ENCODE assay signal across 10 cellular contexts in genomic region chr15:69554321-69554961, GRCh38.
DNase-seq lines count a peak whose midpoint lies in the region; ATAC-seq and TF ChIP-seq lines count a peak whose summit lies in the region.
"Had no signal": no experiment of that assay in that cellular context is flagged by ENCODE, and none has a peak within 500 bp of the region (broad histone marks: within the 10 kb centered on the region; RNA-seq: fewer than 3 reads in every experiment).

No MANE protein-coding gene starts in this region.

- H3K9me3 Mint-ChIP-seq in WTC11 (peaks cover 16% of the 10 kb centered on the region), progenitor cell of endocrine pancreas (ENCODE audit: low read depth) (peaks cover 13% of the 10 kb centered on the region)
- H3K9me3 Mint-ChIP-seq in activated CD4-positive, alpha-beta T cell treated with anti-CD3 and anti-CD28 coated beads, Interleukin-2, amount 10 ng/mL, durations not matched to agents 7 days and 5 days: peaks cover 17% of the 10 kb centered on the region

- DNase-seq in LoVo (ENCODE audit: low spot score) (peak; percentile 86), NCI-H2196 (lab: John Stamatoyannopoulos, UW; ENCODE audit: unreplicated experiment) (peak; percentile 66), WTC11 (ENCODE audit: low spot score) (no peak), progenitor cell of endocrine pancreas (ENCODE audit: low spot score, unreplicated experiment) (no peak), NCI-H446 (lab: John Stamatoyannopoulos, UW) (no peak)
- no peak for DNase-seq in activated CD4-positive, alpha-beta T cell treated with anti-CD3 and anti-CD28 coated beads, Interleukin-2, amount 10 ng/mL, durations not matched to agents 7 days and 5 days
- DNase-seq in activated CD4-positive, alpha-beta T cell treated with anti-CD3 and anti-CD28 coated beads for 4 hours: no peak
- DNase-seq: cortex of kidney, KBM-7 had no signal

- TF ChIP-seq CTCF in WTC11 (IDR thresholded peaks at IDR 0.05) (no peak), progenitor cell of endocrine pancreas (IDR thresholded peaks at IDR 0.05; ENCODE audit: unreplicated experiment) (no peak)

- peaks cover 49% of the 10 kb centered on the region for H3K4me1 Mint-ChIP-seq in WTC11
- peaks cover 64% of the 10 kb centered on the region for H3K4me1 Mint-ChIP-seq in progenitor cell of endocrine pancreas (ENCODE audit: low read depth)
- no peaks in the 10 kb centered on the region for H3K4me1 Mint-ChIP-seq in activated CD4-positive, alpha-beta T cell treated with anti-CD3 and anti-CD28 coated beads, Interleukin-2, amount 10 ng/mL, durations not matched to agents 7 days and 5 days

- H3K4me3 Mint-ChIP-seq in WTC11: no peak overlapping the region
- no peak overlapping the region for H3K4me3 Mint-ChIP-seq in progenitor cell of endocrine pancreas (ENCODE audit: low read depth)
- no peak overlapping the region for H3K4me3 Mint-ChIP-seq in activated CD4-positive, alpha-beta T cell treated with anti-CD3 and anti-CD28 coated beads, Interleukin-2, amount 10 ng/mL, durations not matched to agents 7 days and 5 days

- H3K36me3 Mint-ChIP-seq in WTC11 (peaks cover 8% of the 10 kb centered on the region), progenitor cell of endocrine pancreas (ENCODE audit: insufficient read depth) (peaks cover 14% of the 10 kb centered on the region)
- peaks cover 2% of the 10 kb centered on the region for H3K36me3 Mint-ChIP-seq in activated CD4-positive, alpha-beta T cell treated with anti-CD3 and anti-CD28 coated beads, Interleukin-2, amount 10 ng/mL, durations not matched to agents 7 days and 5 days (ENCODE audit: low read depth)

- H3K27ac Mint-ChIP-seq in WTC11 (no peak overlapping the region), progenitor cell of endocrine pancreas (peak overlapping the region; percentile 65)
- H3K27ac Mint-ChIP-seq in activated CD4-positive, alpha-beta T cell treated with anti-CD3 and anti-CD28 coated beads, Interleukin-2, amount 10 ng/mL, durations not matched to agents 7 days and 5 days: no peak overlapping the region

- POLR2A ChIA-PET in WTC11 (lab: Charles Lee): no interaction called here
- POLR2A ChIA-PET in activated CD4-positive, alpha-beta T cell treated with anti-CD3 and anti-CD28 coated beads, Interleukin-2, amount 10 ng/mL, durations not matched to agents 7 days and 5 days (lab: Charles Lee): no interaction called here

- ATAC-seq in WTC11 (peak; percentile 65), GM18502 (IDR thresholded peaks at IDR 0.05; ENCODE audit: poor library complexity, unreplicated experiment) (no peak)

- CTCF ChIA-PET in WTC11 (lab: Charles Lee): no interaction called here
- CTCF ChIA-PET in activated CD4-positive, alpha-beta T cell treated with anti-CD3 and anti-CD28 coated beads, Interleukin-2, amount 10 ng/mL, durations not matched to agents 7 days and 5 days (lab: Charles Lee): interaction anchor here (1.1 to 1.3 kb wide), 2 partner anchors 19 to 287 kb away, joined by 3 read pairs; no protein-coding TSS in a partner anchor

- H3K27me3 Mint-ChIP-seq in WTC11 (ENCODE audit: low read depth) (peaks cover 5% of the 10 kb centered on the region), progenitor cell of endocrine pancreas (peaks cover 49% of the 10 kb centered on the region)
- H3K27me3 Mint-ChIP-seq in activated CD4-positive, alpha-beta T cell treated with anti-CD3 and anti-CD28 coated beads, Interleukin-2, amount 10 ng/mL, durations not matched to agents 7 days and 5 days: peaks cover 9% of the 10 kb centered on the region

TF ChIP-seq in WTC11, 78 proteins besides CTCF, POLR2A, EP300 and RAD21 (continues in another document):
- no peak for TF ChIP-seq NFE2L1 (CRISPR knock-in tag; IDR thresholded peaks at IDR 0.05)
- no peak for TF ChIP-seq ZNF219 (CRISPR knock-in tag; IDR thresholded peaks at IDR 0.05; ENCODE audit: borderline replicate concordance)
- TF ChIP-seq ATF6 (CRISPR knock-in tag; IDR thresholded peaks at IDR 0.05): no peak
- TF ChIP-seq STAT6 (CRISPR knock-in tag; conservative IDR thresholded peaks at IDR 0.05; ENCODE audit: low read depth): no peak
- TF ChIP-seq CREB1 (CRISPR knock-in tag; IDR thresholded peaks at IDR 0.05): no peak
- no peak for TF ChIP-seq FOXP1 (CRISPR knock-in tag; IDR thresholded peaks at IDR 0.05; ENCODE audit: borderline replicate concordance)
- TF ChIP-seq MYBL2 (CRISPR knock-in tag; IDR thresholded peaks at IDR 0.05): no peak
- no peak for TF ChIP-seq TEAD1 (CRISPR knock-in tag; IDR thresholded peaks at IDR 0.05)
- no peak for TF ChIP-seq MLX (CRISPR knock-in tag; IDR thresholded peaks at IDR 0.05)
- TF ChIP-seq OVOL2 (CRISPR knock-in tag; IDR thresholded peaks at IDR 0.05; ENCODE audit: borderline replicate concordance): no peak
- TF ChIP-seq ELF4 (CRISPR knock-in tag; IDR thresholded peaks at IDR 0.05; ENCODE audit: low read depth): no peak
- TF ChIP-seq PREB (CRISPR knock-in tag; IDR thresholded peaks at IDR 0.05; ENCODE audit: borderline replicate concordance): no peak
- TF ChIP-seq ATF2 (CRISPR knock-in tag; IDR thresholded peaks at IDR 0.05; ENCODE audit: borderline replicate concordance, low read depth): no peak
- TF ChIP-seq USF1 (CRISPR knock-in tag; IDR thresholded peaks at IDR 0.05): no peak
- TF ChIP-seq TEAD4 (CRISPR knock-in tag; IDR thresholded peaks at IDR 0.05): no peak
- TF ChIP-seq ATF1 (CRISPR knock-in tag; IDR thresholded peaks at IDR 0.05): no peak

Comparison
In these comparisons a context has a peak if more than half of its experiments do, and no peak if none do; other contexts are left out.
1. DNase-seq: peak in LoVo (single experiment) and NCI-H2196 (single experiment); none in WTC11 (single experiment), progenitor cell of endocrine pancreas (single experiment), NCI-H446 (0 of 2), activated CD4-positive, alpha-beta T cell treated with anti-CD3 and anti-CD28 coated beads, Interleukin-2, amount 10 ng/mL, durations not matched to agents 7 days and 5 days (single experiment) and activated CD4-positive, alpha-beta T cell treated with anti-CD3 and anti-CD28 coated beads for 4 hours (0 of 2).